In the genomic region with DNA sequence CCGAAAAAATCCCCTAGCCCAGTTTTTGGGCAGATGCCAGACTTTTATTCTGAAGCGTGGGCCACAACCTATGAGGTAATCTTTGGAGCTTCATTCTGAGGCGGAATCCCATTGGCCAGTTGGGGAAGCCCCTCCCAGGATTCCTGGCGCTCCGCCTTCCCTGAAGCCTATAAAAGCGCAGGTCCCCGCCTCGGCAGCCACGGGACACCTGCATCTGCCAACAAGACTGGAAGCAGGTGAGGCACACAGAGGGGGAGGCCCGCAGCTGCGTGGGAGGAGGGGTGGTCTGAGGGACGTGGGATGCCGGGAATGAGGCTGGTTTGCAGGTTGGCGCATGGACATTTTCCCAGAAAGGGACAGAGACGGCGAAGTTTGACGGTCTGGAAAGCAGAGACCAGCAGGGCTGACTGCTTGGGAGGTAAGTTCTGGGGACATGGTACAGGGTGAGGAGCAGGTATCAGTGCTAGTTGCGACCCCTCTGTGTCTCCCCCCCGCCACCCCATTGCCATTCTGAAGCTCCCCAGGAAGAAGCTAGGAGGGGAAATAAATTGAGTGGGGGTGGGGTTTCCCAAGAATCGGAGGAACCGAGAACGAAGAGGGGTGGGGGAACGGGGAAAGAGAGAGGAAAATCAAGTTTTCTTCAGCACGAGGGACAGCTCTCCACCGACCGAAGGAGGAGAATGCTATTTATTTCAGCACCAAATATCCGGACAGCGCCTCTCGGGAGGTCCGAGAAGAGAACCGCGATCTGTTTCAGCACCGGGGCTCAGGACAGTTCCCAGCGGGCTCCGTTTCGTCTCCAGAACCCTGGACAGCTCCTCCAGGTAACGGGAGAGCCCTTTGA, we compare ENCODE assay signal across 1 cellular context.
TF ChIP-seq lines count a peak whose summit lies in the region.

No MANE protein-coding gene starts in this region.

TF ChIP-seq in K562, 482 proteins besides CTCF, POLR2A, EP300 and RAD21 (continued from another document and continues in another):
- TF ChIP-seq, protein P1, sequence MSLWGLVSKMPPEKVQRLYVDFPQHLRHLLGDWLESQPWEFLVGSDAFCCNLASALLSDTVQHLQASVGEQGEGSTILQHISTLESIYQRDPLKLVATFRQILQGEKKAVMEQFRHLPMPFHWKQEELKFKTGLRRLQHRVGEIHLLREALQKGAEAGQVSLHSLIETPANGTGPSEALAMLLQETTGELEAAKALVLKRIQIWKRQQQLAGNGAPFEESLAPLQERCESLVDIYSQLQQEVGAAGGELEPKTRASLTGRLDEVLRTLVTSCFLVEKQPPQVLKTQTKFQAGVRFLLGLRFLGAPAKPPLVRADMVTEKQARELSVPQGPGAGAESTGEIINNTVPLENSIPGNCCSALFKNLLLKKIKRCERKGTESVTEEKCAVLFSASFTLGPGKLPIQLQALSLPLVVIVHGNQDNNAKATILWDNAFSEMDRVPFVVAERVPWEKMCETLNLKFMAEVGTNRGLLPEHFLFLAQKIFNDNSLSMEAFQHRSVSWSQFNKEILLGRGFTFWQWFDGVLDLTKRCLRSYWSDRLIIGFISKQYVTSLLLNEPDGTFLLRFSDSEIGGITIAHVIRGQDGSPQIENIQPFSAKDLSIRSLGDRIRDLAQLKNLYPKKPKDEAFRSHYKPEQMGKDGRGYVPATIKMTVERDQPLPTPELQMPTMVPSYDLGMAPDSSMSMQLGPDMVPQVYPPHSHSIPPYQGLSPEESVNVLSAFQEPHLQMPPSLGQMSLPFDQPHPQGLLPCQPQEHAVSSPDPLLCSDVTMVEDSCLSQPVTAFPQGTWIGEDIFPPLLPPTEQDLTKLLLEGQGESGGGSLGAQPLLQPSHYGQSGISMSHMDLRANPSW (CRISPR knock-in tag; IDR thresholded peaks at IDR 0.05) = peak; percentile 100; the same call in 1 of the 2 replicates
- TF ChIP-seq GATAD2A (IDR thresholded peaks at IDR 0.05) (no peak), CBFB (CRISPR knock-in tag; IDR thresholded peaks at IDR 0.05) (peak; percentile 94), SMAD3 (CRISPR knock-in tag; conservative IDR thresholded peaks at IDR 0.05) (peak; percentile 81; the same call in 1 of the 2 replicates), SNAPC5 (CRISPR knock-in tag; IDR thresholded peaks at IDR 0.05) (no peak), BACH1 (tag; IDR thresholded peaks at IDR 0.05) (peak; percentile 88), CBX2 (IDR thresholded peaks at IDR 0.05; ENCODE audit: insufficient read depth, low read length, poor library complexity, severe bottlenecking) (no peak), ZNF197 (CRISPR knock-in tag; IDR thresholded peaks at IDR 0.05; ENCODE audit: low read depth) (peak; percentile 98), NR4A1 (CRISPR knock-in tag; IDR thresholded peaks at IDR 0.05) (no peak), NR4A1 (tag; IDR thresholded peaks at IDR 0.05) (peak; percentile 87), RB1 (IDR thresholded peaks at IDR 0.05; ENCODE audit: low read depth) (peak; percentile 80), TAF7 (tag; IDR thresholded peaks at IDR 0.05) (no peak), ZNF121 (CRISPR knock-in tag; conservative IDR thresholded peaks at IDR 0.05) (peak; percentile 88), DPF2 (IDR thresholded peaks at IDR 0.05) (peak; percentile 86), GTF2A2 (tag; IDR thresholded peaks at IDR 0.05) (0 out of 2 replicates have a peak, but pooled peaks have one; percentile 44), TGIF2 (CRISPR knock-in tag; IDR thresholded peaks at IDR 0.05) (peak; percentile 100), KLF6 (CRISPR knock-in tag; IDR thresholded peaks at IDR 0.05; ENCODE audit: borderline replicate concordance) (peak; percentile 83; the same call in 1 of the 2 replicates), ZNF184 (CRISPR knock-in tag; IDR thresholded peaks at IDR 0.05) (peak; percentile 92), ZNF699 (CRISPR knock-in tag; IDR thresholded peaks at IDR 0.05; ENCODE audit: insufficient replicate concordance) (peak; percentile 35), CBX5 (IDR thresholded peaks at IDR 0.05; ENCODE audit: borderline replicate concordance, low read depth) (0 out of 2 replicates have a peak, but pooled peaks have one; percentile 33), GTF2B (IDR thresholded peaks at IDR 0.05; ENCODE audit: extremely low read depth, insufficient read length) (no peak), MED1 (CRISPR knock-in tag; IDR thresholded peaks at IDR 0.05; ENCODE audit: borderline replicate concordance) (peak; percentile 98; the same call in 1 of the 2 replicates), CHD2 (IDR thresholded peaks at IDR 0.05; ENCODE audit: low read depth, low read length) (peak; percentile 58; the same call in 1 of the 2 replicates), ZBTB26 (CRISPR knock-in tag; IDR thresholded peaks at IDR 0.05) (no peak), CHD4 (IDR thresholded peaks at IDR 0.05; ENCODE audit: insufficient read depth, insufficient replicate concordance, low read depth, low read length, poor library complexity, severe bottlenecking) (no peak), CBX3 (IDR thresholded peaks at IDR 0.05; ENCODE audit: borderline replicate concordance in 1 of 2, low read length in 2 of 2) (peak in 1 of 2 experiments; percentile 98; a peak in 2 of 3 replicates), TOE1 (IDR thresholded peaks at IDR 0.05; ENCODE audit: borderline replicate concordance) (peak; percentile 66; the same call in 1 of the 2 replicates), TOE1 (CRISPR knock-in tag; IDR thresholded peaks at IDR 0.05; ENCODE audit: borderline replicate concordance, low read depth) (peak; percentile 100), SRF (CRISPR knock-in tag; IDR thresholded peaks at IDR 0.05) (peak in 1 of 2 experiments; percentile 97; a peak in 2 of 4 replicates), ZNF23 (CRISPR knock-in tag; IDR thresholded peaks at IDR 0.05) (0 out of 2 replicates have a peak, but pooled peaks have one; percentile 40), TCF7 (IDR thresholded peaks at IDR 0.05; ENCODE audit: borderline replicate concordance) (peak; percentile 43; the same call in 1 of the 2 replicates), RBM39 (optimal IDR thresholded peaks at IDR 0.05; ENCODE audit: low read depth, low read length) (no peak), ZBTB40 (IDR thresholded peaks at IDR 0.05) (peak; percentile 98), ZBTB40 (CRISPR knock-in tag; IDR thresholded peaks at IDR 0.05) (peak; percentile 93), SRSF1 (IDR thresholded peaks at IDR 0.05; ENCODE audit: low read depth, low read length) (no peak), HDAC1 (IDR thresholded peaks at IDR 0.05) (peak; percentile 93 to 100), HINFP (tag; conservative IDR thresholded peaks at IDR 0.05; ENCODE audit: low read depth) (peak; percentile 92)
- TF ChIP-seq, protein P2, sequence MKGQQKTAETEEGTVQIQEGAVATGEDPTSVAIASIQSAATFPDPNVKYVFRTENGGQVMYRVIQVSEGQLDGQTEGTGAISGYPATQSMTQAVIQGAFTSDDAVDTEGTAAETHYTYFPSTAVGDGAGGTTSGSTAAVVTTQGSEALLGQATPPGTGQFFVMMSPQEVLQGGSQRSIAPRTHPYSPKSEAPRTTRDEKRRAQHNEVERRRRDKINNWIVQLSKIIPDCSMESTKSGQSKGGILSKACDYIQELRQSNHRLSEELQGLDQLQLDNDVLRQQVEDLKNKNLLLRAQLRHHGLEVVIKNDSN (CRISPR knock-in tag; IDR thresholded peaks at IDR 0.05) = peak; percentile 58
- TF ChIP-seq, protein P3, sequence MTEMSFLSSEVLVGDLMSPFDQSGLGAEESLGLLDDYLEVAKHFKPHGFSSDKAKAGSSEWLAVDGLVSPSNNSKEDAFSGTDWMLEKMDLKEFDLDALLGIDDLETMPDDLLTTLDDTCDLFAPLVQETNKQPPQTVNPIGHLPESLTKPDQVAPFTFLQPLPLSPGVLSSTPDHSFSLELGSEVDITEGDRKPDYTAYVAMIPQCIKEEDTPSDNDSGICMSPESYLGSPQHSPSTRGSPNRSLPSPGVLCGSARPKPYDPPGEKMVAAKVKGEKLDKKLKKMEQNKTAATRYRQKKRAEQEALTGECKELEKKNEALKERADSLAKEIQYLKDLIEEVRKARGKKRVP (CRISPR knock-in tag; IDR thresholded peaks at IDR 0.05) = peak; percentile 54; the same call in 1 of the 2 replicates
- TF ChIP-seq, protein P4, sequence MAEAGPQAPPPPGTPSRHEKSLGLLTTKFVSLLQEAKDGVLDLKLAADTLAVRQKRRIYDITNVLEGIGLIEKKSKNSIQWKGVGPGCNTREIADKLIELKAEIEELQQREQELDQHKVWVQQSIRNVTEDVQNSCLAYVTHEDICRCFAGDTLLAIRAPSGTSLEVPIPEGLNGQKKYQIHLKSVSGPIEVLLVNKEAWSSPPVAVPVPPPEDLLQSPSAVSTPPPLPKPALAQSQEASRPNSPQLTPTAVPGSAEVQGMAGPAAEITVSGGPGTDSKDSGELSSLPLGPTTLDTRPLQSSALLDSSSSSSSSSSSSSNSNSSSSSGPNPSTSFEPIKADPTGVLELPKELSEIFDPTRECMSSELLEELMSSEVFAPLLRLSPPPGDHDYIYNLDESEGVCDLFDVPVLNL (CRISPR knock-in tag; IDR thresholded peaks at IDR 0.05; ENCODE audit: low read depth) = peak; percentile 97
